ENCODE assay signal across 8 cellular contexts in genomic region chr20:47502801-47503239, GRCh38. TPM values are rescaled to one million over a fixed set of nuclear protein-coding genes. Genes with fewer than 3 reads are reported as not detected.
DNase-seq lines count a peak whose midpoint lies in the region; ATAC-seq, FAIRE-seq and TF ChIP-seq lines count a peak whose summit lies in the region.

No MANE protein-coding gene starts in this region.

- no peak for TF ChIP-seq POLR2A in GM12892 (IDR thresholded peaks at IDR 0.05; ENCODE audit: low read depth, low read length)

- peaks cover 0 to 2% (median 0%) of the 10 kb centered on the region in 5 experiments for H3K9me3 Mint-ChIP-seq in brain
- no peaks in the 10 kb centered on the region for H3K9me3 Mint-ChIP-seq in stimulated activated naive B cell treated with anti-CD40 and anti-IgM and Interleukin-4, amounts not matched to agents 10 μg/mL and 1 μg/mL and 100 μg/mL, for 72 hours

- no peaks in the 10 kb centered on the region for H3K36me3 Mint-ChIP-seq in brain
- peaks cover 20 to 28% of the 10 kb centered on the region in 2 donors for H3K36me3 Mint-ChIP-seq in stimulated activated naive B cell treated with anti-CD40 and anti-IgM and Interleukin-4, amounts not matched to agents 10 μg/mL and 1 μg/mL and 100 μg/mL, for 72 hours

- H3K27me3 Mint-ChIP-seq in brain = peaks cover 14% of the 10 kb centered on the region
- H3K27me3 Mint-ChIP-seq in stimulated activated naive B cell treated with anti-CD40 and anti-IgM and Interleukin-4, amounts not matched to agents 10 μg/mL and 1 μg/mL and 100 μg/mL, for 72 hours = no peaks in the 10 kb centered on the region

- peak overlapping the region; percentile 85 to 99 (median 97) for H3K27ac Mint-ChIP-seq in brain
- peak overlapping the region; percentile 100 for H3K27ac Mint-ChIP-seq in stimulated activated naive B cell treated with anti-CD40 and anti-IgM and Interleukin-4, amounts not matched to agents 10 μg/mL and 1 μg/mL and 100 μg/mL, for 72 hours

- peak overlapping the region; percentile 79 to 84 for H3K9ac ChIP-seq in kidney (ENCODE audit: low read length in 2 of 2)

- H3K4me1 ChIP-seq in kidney (ENCODE audit: control insufficient read depth in 1 of 2, insufficient read depth in 1 of 2, low read depth in 1 of 2, low read length in 2 of 2) = peaks cover 8 to 16% of the 10 kb centered on the region in 2 donors

- intact Hi-C loops in kidney (cut with DNase I) = no loop called here

- DNase-seq in AG04450 (ENCODE audit: low read depth, low spot score) (no peak), GM12892 (ENCODE audit: insufficient read length) (no peak), NOMO-1 treated with dmso at 0.1 percent for 144 hours (lab: John Stamatoyannopoulos, UW; ENCODE audit: unreplicated experiment) (peak; percentile 85), kidney (no peak), GDM1 (lab: John Stamatoyannopoulos, UW) (no peak)
- no peak for DNase-seq in stimulated activated naive B cell treated with anti-CD40 and anti-IgM and Interleukin-4, amounts not matched to agents 10 μg/mL and 1 μg/mL and 100 μg/mL, for 72 hours

- H3K4me3 ChIP-seq in AG04450 (ENCODE audit: low read depth, low read length) (peak overlapping the region; percentile 78), kidney (ENCODE audit: low read length in 2 of 2) (peak overlapping the region; percentile 78 to 86)

- peaks cover 54% of the 10 kb centered on the region for H3K4me1 Mint-ChIP-seq in brain
- H3K4me1 Mint-ChIP-seq in stimulated activated naive B cell treated with anti-CD40 and anti-IgM and Interleukin-4, amounts not matched to agents 10 μg/mL and 1 μg/mL and 100 μg/mL, for 72 hours = peaks cover 26 to 38% of the 10 kb centered on the region in 2 donors

- peak; percentile 27 for FAIRE-seq in GM12892 (lab: Jason Lieb, UNC)
- FAIRE-seq in kidney (lab: Jason Lieb, UNC) = no peak

- peak overlapping the region; percentile 93 to 99 (median 98) for H3K4me3 Mint-ChIP-seq in brain
- H3K4me3 Mint-ChIP-seq in stimulated activated naive B cell treated with anti-CD40 and anti-IgM and Interleukin-4, amounts not matched to agents 10 μg/mL and 1 μg/mL and 100 μg/mL, for 72 hours = peak overlapping the region; percentile 90 to 100

- POLR2A ChIA-PET in AG04450 (lab: Yijun Ruan, JAX) = interaction anchor here (0.5 to 2.5 kb wide), 10 partner anchors 11 to 808 kb away, joined by 3 to 15 read pairs (median 4); no protein-coding TSS in a partner anchor

- ATAC-seq in stimulated activated naive B cell treated with anti-CD40 and anti-IgM and Interleukin-4, amounts not matched to agents 10 μg/mL and 1 μg/mL and 100 μg/mL, for 72 hours (replicated peaks) = peak; percentile 52 to 53
- ATAC-seq in HG02763 (IDR thresholded peaks at IDR 0.05; ENCODE audit: unreplicated experiment) = no peak

- CTCF ChIA-PET in AG04450 (lab: Charles Lee) = interaction anchor here (1.0 to 2.2 kb wide), 6 partner anchors 12 to 230 kb away, joined by 3 to 14 read pairs (median 3); no protein-coding TSS in a partner anchor

- no peak for TF ChIP-seq CTCF in AG04450 (IDR thresholded peaks at IDR 0.05; ENCODE audit: low read depth, low read length)
- no peak for TF ChIP-seq CTCF in brain (conservative IDR thresholded peaks at IDR 0.05)
- TF ChIP-seq CTCF in kidney (IDR thresholded peaks at IDR 0.05; ENCODE audit: borderline replicate concordance, extremely low read depth, insufficient read depth) = no peak

- H3K27ac ChIP-seq in AG04450 (ENCODE audit: low read depth, low read length) (peak overlapping the region; percentile 55), kidney (ENCODE audit: low read depth in 2 of 2, low read length in 2 of 2) (peak overlapping the region in 1 of 2 donors; percentile 92)

- no peaks in the 10 kb centered on the region for H3K36me3 ChIP-seq in kidney (ENCODE audit: control insufficient read depth in 1 of 2, insufficient read depth in 2 of 2, low read length in 2 of 2)

- no peaks in the 10 kb centered on the region for H3K27me3 ChIP-seq in AG04450 (ENCODE audit: control insufficient read depth, insufficient read depth, low read length)

- H3K9me3 ChIP-seq in AG04450 (ENCODE audit: control insufficient read depth, insufficient read depth, low read length) (no peaks in the 10 kb centered on the region; the same call in 1 of the 2 replicates), kidney (ENCODE audit: control insufficient read depth in 1 of 2, low read length in 2 of 2) (no peaks in the 10 kb centered on the region)

RNA-seq across cellular contexts. Expression of gene NCOA3, which starts 1.1 kb away (rescaled TPM):
- 22.1 and 25.4 TPM in 2 replicates for polyA plus RNA-seq in AG04450 (2011; rRNA removed)
- polyA minus RNA-seq in AG04450 (2011; rRNA and poly(A)+ RNA removed) = 43.8 and 44.3 TPM in 2 replicates
- polyA plus RNA-seq in GM12892 (2012; ENCODE audit: missing spikeins) = 43.1 TPM
- 7.8 TPM for polyA plus RNA-seq in brain (ENCODE audit: insufficient read depth, low read depth, low replicate concordance)
- 38.8 TPM for total RNA-seq in kidney
- 4.9 TPM for polyA plus RNA-seq in kidney (ENCODE audit: insufficient read depth, low read depth, low replicate concordance)
